ENCODE assay signal across 1 cellular context in the genomic region with DNA sequence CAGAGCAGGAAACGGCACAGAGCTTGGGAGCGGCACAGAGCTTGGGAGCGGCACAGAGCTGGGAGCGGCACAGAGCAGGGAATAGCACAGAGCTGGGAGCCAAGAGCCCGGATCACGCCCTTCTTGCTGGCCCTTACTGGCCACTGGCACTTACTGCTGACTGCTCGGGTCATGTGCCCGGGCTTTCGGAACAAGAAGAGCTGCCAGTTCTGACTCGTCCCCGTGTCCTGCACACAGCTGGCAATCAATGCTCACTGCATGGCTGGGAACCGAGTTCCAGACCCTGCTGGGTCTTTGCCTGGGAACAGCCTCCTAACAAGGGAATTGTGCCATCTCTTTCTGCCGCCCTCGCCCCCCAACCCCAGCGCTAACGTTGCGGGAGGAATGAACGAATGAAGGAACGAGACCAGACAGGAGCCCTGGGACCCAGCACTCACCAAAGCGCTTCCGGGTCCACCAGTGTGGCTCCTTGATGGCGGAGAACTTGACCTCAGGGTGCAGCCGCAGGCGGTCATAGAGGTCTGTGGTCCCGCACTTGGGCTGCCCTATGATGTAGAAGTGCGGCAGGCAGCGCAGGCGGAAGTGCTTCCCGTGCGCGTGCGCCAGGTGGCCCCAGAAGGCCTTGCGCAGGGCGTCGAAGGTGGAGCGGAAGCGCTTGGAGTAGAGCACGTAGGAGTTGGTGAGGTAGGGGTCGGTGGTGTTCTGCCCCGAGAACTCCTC.
TF ChIP-seq lines count a peak whose summit lies in the region.

No MANE protein-coding gene starts in this region.

TF ChIP-seq in K562, 482 proteins besides CTCF, POLR2A, EP300 and RAD21 (continued from another document):
- TF ChIP-seq, protein P1, sequence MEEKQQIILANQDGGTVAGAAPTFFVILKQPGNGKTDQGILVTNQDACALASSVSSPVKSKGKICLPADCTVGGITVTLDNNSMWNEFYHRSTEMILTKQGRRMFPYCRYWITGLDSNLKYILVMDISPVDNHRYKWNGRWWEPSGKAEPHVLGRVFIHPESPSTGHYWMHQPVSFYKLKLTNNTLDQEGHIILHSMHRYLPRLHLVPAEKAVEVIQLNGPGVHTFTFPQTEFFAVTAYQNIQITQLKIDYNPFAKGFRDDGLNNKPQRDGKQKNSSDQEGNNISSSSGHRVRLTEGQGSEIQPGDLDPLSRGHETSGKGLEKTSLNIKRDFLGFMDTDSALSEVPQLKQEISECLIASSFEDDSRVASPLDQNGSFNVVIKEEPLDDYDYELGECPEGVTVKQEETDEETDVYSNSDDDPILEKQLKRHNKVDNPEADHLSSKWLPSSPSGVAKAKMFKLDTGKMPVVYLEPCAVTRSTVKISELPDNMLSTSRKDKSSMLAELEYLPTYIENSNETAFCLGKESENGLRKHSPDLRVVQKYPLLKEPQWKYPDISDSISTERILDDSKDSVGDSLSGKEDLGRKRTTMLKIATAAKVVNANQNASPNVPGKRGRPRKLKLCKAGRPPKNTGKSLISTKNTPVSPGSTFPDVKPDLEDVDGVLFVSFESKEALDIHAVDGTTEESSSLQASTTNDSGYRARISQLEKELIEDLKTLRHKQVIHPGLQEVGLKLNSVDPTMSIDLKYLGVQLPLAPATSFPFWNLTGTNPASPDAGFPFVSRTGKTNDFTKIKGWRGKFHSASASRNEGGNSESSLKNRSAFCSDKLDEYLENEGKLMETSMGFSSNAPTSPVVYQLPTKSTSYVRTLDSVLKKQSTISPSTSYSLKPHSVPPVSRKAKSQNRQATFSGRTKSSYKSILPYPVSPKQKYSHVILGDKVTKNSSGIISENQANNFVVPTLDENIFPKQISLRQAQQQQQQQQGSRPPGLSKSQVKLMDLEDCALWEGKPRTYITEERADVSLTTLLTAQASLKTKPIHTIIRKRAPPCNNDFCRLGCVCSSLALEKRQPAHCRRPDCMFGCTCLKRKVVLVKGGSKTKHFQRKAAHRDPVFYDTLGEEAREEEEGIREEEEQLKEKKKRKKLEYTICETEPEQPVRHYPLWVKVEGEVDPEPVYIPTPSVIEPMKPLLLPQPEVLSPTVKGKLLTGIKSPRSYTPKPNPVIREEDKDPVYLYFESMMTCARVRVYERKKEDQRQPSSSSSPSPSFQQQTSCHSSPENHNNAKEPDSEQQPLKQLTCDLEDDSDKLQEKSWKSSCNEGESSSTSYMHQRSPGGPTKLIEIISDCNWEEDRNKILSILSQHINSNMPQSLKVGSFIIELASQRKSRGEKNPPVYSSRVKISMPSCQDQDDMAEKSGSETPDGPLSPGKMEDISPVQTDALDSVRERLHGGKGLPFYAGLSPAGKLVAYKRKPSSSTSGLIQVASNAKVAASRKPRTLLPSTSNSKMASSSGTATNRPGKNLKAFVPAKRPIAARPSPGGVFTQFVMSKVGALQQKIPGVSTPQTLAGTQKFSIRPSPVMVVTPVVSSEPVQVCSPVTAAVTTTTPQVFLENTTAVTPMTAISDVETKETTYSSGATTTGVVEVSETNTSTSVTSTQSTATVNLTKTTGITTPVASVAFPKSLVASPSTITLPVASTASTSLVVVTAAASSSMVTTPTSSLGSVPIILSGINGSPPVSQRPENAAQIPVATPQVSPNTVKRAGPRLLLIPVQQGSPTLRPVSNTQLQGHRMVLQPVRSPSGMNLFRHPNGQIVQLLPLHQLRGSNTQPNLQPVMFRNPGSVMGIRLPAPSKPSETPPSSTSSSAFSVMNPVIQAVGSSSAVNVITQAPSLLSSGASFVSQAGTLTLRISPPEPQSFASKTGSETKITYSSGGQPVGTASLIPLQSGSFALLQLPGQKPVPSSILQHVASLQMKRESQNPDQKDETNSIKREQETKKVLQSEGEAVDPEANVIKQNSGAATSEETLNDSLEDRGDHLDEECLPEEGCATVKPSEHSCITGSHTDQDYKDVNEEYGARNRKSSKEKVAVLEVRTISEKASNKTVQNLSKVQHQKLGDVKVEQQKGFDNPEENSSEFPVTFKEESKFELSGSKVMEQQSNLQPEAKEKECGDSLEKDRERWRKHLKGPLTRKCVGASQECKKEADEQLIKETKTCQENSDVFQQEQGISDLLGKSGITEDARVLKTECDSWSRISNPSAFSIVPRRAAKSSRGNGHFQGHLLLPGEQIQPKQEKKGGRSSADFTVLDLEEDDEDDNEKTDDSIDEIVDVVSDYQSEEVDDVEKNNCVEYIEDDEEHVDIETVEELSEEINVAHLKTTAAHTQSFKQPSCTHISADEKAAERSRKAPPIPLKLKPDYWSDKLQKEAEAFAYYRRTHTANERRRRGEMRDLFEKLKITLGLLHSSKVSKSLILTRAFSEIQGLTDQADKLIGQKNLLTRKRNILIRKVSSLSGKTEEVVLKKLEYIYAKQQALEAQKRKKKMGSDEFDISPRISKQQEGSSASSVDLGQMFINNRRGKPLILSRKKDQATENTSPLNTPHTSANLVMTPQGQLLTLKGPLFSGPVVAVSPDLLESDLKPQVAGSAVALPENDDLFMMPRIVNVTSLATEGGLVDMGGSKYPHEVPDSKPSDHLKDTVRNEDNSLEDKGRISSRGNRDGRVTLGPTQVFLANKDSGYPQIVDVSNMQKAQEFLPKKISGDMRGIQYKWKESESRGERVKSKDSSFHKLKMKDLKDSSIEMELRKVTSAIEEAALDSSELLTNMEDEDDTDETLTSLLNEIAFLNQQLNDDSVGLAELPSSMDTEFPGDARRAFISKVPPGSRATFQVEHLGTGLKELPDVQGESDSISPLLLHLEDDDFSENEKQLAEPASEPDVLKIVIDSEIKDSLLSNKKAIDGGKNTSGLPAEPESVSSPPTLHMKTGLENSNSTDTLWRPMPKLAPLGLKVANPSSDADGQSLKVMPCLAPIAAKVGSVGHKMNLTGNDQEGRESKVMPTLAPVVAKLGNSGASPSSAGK (IDR thresholded peaks at IDR 0.05): peak; percentile 51
- TF ChIP-seq, protein P2, sequence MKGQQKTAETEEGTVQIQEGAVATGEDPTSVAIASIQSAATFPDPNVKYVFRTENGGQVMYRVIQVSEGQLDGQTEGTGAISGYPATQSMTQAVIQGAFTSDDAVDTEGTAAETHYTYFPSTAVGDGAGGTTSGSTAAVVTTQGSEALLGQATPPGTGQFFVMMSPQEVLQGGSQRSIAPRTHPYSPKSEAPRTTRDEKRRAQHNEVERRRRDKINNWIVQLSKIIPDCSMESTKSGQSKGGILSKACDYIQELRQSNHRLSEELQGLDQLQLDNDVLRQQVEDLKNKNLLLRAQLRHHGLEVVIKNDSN (CRISPR knock-in tag; IDR thresholded peaks at IDR 0.05): no peak
- TF ChIP-seq PRMT5 (CRISPR knock-in tag; IDR thresholded peaks at IDR 0.05) (no peak), RBFOX2 (IDR thresholded peaks at IDR 0.05; ENCODE audit: low read depth, low read length) (no peak), PML (IDR thresholded peaks at IDR 0.05; ENCODE audit: low read length) (no peak), HDGF (IDR thresholded peaks at IDR 0.05) (no peak), NRF1 (conservative IDR thresholded peaks at IDR 0.05 in 1 of 2, IDR thresholded peaks at IDR 0.05 in 1 of 2) (peak; percentile 78 to 82), KDM1A (IDR thresholded peaks at IDR 0.05) (no peak), FOXA1 (IDR thresholded peaks at IDR 0.05; ENCODE audit: borderline replicate concordance) (no peak)
